28 cellular contexts compared by ENCODE assay signal in the genomic region with DNA sequence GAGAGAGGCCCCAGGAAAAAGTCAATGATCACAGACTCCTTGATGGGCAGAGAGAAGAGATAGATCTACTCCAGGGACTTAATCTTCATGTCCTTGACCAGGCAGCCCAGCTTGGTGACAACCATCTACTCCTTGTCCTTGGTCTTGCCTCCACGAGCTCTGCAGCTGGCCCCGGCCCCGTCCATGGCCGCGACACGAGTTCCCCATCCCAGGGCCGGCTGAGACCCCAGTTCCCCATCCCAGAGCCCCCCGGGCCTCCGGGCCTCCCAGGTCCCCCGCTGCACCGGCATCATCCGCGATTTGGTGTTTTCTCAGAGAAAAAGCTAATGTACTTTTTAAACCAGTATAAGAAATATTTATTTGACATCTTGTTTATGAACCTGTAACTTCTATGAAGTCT.
"Had no signal": no experiment of that assay in that cellular context is flagged by ENCODE, and none has a peak within 500 bp of the region (broad histone marks: within the 10 kb centered on the region; RNA-seq: fewer than 3 reads in every experiment).

No MANE protein-coding gene starts in this region.

- H3K36me3 ChIP-seq: ovary, right lobe of liver, thoracic aorta, thyroid gland had no signal

- H3K27ac ChIP-seq: neural progenitor cell, ovary, parathyroid adenoma, psoas muscle, right lobe of liver, skin epidermis, stomach, thoracic aorta, thyroid gland, tibial nerve, upper lobe of left lung had no signal

- H3K9me3 Mint-ChIP-seq: natural killer cell; nephron; neural progenitor cell; stimulated activated effector memory CD8-positive, alpha-beta T cell treated with anti-CD3 and anti-CD28 coated beads, Interleukin-12 subunit alpha, Interleukin-12 subunit beta, amount 100 ng/mL, for 72 hours; stimulated activated naive B cell treated with anti-CD40 and anti-IgM and Interleukin-4, amounts not matched to agents 10 μg/mL and 1 μg/mL and 100 μg/mL, for 72 hours; stimulated activated naive CD8-positive, alpha-beta T cell treated with anti-CD3 and anti-CD28 coated beads, Interleukin-15, Interleukin-2, amounts not matched to agents 100 ng/mL and 50 ng/mL, for 24 hours had no signal

- H3K9ac ChIP-seq: neural progenitor cell, parathyroid adenoma had no signal

- H3K4me2 ChIP-seq: neural progenitor cell, smooth muscle cell had no signal

- H3K27ac Mint-ChIP-seq: naive thymus-derived CD4-positive, alpha-beta T cell; natural killer cell; nephron; neural progenitor cell; stimulated activated effector memory CD8-positive, alpha-beta T cell treated with anti-CD3 and anti-CD28 coated beads, Interleukin-12 subunit alpha, Interleukin-12 subunit beta, amount 100 ng/mL, for 72 hours; stimulated activated naive CD8-positive, alpha-beta T cell treated with anti-CD3 and anti-CD28 coated beads, Interleukin-15, Interleukin-2, amounts not matched to agents 100 ng/mL and 50 ng/mL, for 24 hours had no signal

- H3K27me3 Mint-ChIP-seq: progenitor cell of endocrine pancreas; stimulated activated naive B cell treated with anti-CD40 and anti-IgM and Interleukin-4, amounts not matched to agents 10 μg/mL and 1 μg/mL and 100 μg/mL, for 72 hours; stimulated activated naive CD8-positive, alpha-beta T cell treated with anti-CD3 and anti-CD28 coated beads, Interleukin-15, Interleukin-2, amounts not matched to agents 100 ng/mL and 50 ng/mL, for 24 hours had no signal

- H3K4me3 Mint-ChIP-seq: naive thymus-derived CD4-positive, alpha-beta T cell; natural killer cell; neural progenitor cell; stimulated activated effector memory CD8-positive, alpha-beta T cell treated with anti-CD3 and anti-CD28 coated beads, Interleukin-12 subunit alpha, Interleukin-12 subunit beta, amount 100 ng/mL, for 72 hours; stimulated activated naive B cell treated with anti-CD40 and anti-IgM and Interleukin-4, amounts not matched to agents 10 μg/mL and 1 μg/mL and 100 μg/mL, for 72 hours; stimulated activated naive CD8-positive, alpha-beta T cell treated with anti-CD3 and anti-CD28 coated beads, Interleukin-15, Interleukin-2, amounts not matched to agents 100 ng/mL and 50 ng/mL, for 24 hours had no signal

- H3K27me3 ChIP-seq: neural progenitor cell, ovary, right lobe of liver, stomach, thyroid gland, tibial nerve, upper lobe of left lung had no signal

- DNase-seq: naive thymus-derived CD4-positive, alpha-beta T cell; natural killer cell; occipital lobe; ovary; psoas muscle; right lobe of liver; stimulated activated CD4-positive, alpha-beta T cell treated with anti-CD3 and anti-CD28 coated beads, Interleukin-15, amount 100 ng/mL, for 24 hours; stimulated activated CD4-positive, alpha-beta T cell treated with anti-CD3 and anti-CD28 coated beads, Interleukin-2, amount 100 ng/mL, for 24 hours; stimulated activated CD4-positive, alpha-beta T cell treated with anti-CD3 and anti-CD28 coated beads, Interleukin-2, amount 100 ng/mL, for 48 hours; stimulated activated CD4-positive, alpha-beta T cell treated with anti-CD3 and anti-CD28 coated beads, Interleukin-4, amount 100 ng/mL, for 24 hours; stimulated activated naive B cell treated with anti-CD40 and anti-IgM and Interleukin-4, amounts not matched to agents 10 μg/mL and 1 μg/mL and 100 μg/mL, for 72 hours; stimulated activated naive CD4-positive, alpha-beta T cell treated with Interleukin-2 at 50 U/mL for 16 hours; stomach; thyroid gland; trophoblast cell had no signal

- H2AFZ ChIP-seq: neural progenitor cell, parathyroid adenoma had no signal

- FAIRE-seq: urothelium cell line had no signal

- H3K9me3 ChIP-seq: ovary, psoas muscle, right lobe of liver, stomach, thoracic aorta, thyroid gland, tibial nerve, upper lobe of left lung had no signal

- ATAC-seq: naive thymus-derived CD4-positive, alpha-beta T cell; natural killer cell; psoas muscle; right cardiac atrium; right lobe of liver; stimulated activated effector memory CD8-positive, alpha-beta T cell treated with anti-CD3 and anti-CD28 coated beads, Interleukin-12 subunit alpha, Interleukin-12 subunit beta, amount 100 ng/mL, for 72 hours; stimulated activated naive B cell treated with anti-CD40 and anti-IgM and Interleukin-4, amounts not matched to agents 10 μg/mL and 1 μg/mL and 100 μg/mL, for 72 hours had no signal

- H3K4me3 ChIP-seq: neural progenitor cell, ovary, psoas muscle, right lobe of liver, skin epidermis, smooth muscle cell, stomach, thoracic aorta, thyroid gland, tibial nerve, upper lobe of left lung had no signal
